Comparison of ENCODE assay signal across 20 cellular contexts in genomic region chr16:6122401-6122800, GRCh38.
"Had no signal": no experiment of that assay in that cellular context is flagged by ENCODE, and none has a peak within 500 bp of the region (broad histone marks: within the 10 kb centered on the region; RNA-seq: fewer than 3 reads in every experiment).

No MANE protein-coding gene starts in this region.

- FAIRE-seq: endometrium had no signal

- H3K4me1 Mint-ChIP-seq: activated naive CD8-positive, alpha-beta T cell treated with anti-CD3 and anti-CD28 coated beads for 36 hours; immature natural killer cell; memory B cell had no signal

- DNase-seq: activated CD4-positive, alpha-beta T cell treated with anti-CD3 and anti-CD28 coated beads, Interleukin-2, amount 50 U/mL, for 4 hours; activated CD4-positive, CD25-positive, alpha-beta regulatory T cell treated with anti-CD3 and anti-CD28 coated beads, Interleukin-2, amount 50 U/mL, for 72 hours; activated effector memory CD4-positive, alpha-beta T cell treated with anti-CD3 and anti-CD28 coated beads, Interleukin-2, amount 50 U/mL, for 16 hours; activated naive CD8-positive, alpha-beta T cell treated with anti-CD3 and anti-CD28 coated beads for 36 hours; activated T-cell treated with anti-CD3 and anti-CD28 coated beads, Interleukin-2, amount 50 U/mL, for 1 hour; cerebellar nuclear complex; dermis blood vessel endothelial cell; glutamatergic neuron; immature natural killer cell; left lung; ovary; right cardiac atrium; spleen; stimulated activated CD4-positive, alpha-beta T cell treated with anti-CD3 and anti-CD28 coated beads, Interleukin-1b, Interleukin-23, amount 100 ng/mL, for 48 hours; stimulated activated naive CD4-positive, alpha-beta T cell; trophoblast cell had no signal

- H3K4me3 ChIP-seq: left lung, ovary, spleen had no signal

- H3K27ac ChIP-seq: left lung, ovary, spleen had no signal

- H3K9me3 ChIP-seq: left lung, ovary had no signal

- H3K4me1 ChIP-seq: left lung, spleen had no signal

- ATAC-seq: esophagus mucosa; left lung; natural killer cell treated with Interleukin-12 subunit alpha and Interleukin-12 subunit beta and Interleukin-15 and Interleukin-18, amount 100 ng/mL, for 72 hours; right cardiac atrium had no signal

- H3K27me3 Mint-ChIP-seq: activated naive CD8-positive, alpha-beta T cell treated with anti-CD3 and anti-CD28 coated beads for 36 hours; memory B cell; natural killer cell treated with Interleukin-12 subunit alpha and Interleukin-12 subunit beta and Interleukin-15 and Interleukin-18, amount 100 ng/mL, for 72 hours had no signal

- H3K36me3 Mint-ChIP-seq: activated naive CD8-positive, alpha-beta T cell treated with anti-CD3 and anti-CD28 coated beads for 36 hours; immature natural killer cell; memory B cell; natural killer cell treated with Interleukin-12 subunit alpha and Interleukin-12 subunit beta and Interleukin-15 and Interleukin-18, amount 100 ng/mL, for 72 hours had no signal

- H3K9me3 Mint-ChIP-seq: activated naive CD8-positive, alpha-beta T cell treated with anti-CD3 and anti-CD28 coated beads for 36 hours had no signal

- H3K36me3 ChIP-seq: left lung, ovary, spleen had no signal

- H3K4me3 Mint-ChIP-seq: activated naive CD8-positive, alpha-beta T cell treated with anti-CD3 and anti-CD28 coated beads for 36 hours; immature natural killer cell; memory B cell; natural killer cell treated with Interleukin-12 subunit alpha and Interleukin-12 subunit beta and Interleukin-15 and Interleukin-18, amount 100 ng/mL, for 72 hours had no signal

- H3K27ac Mint-ChIP-seq: activated naive CD8-positive, alpha-beta T cell treated with anti-CD3 and anti-CD28 coated beads for 36 hours; immature natural killer cell; memory B cell; natural killer cell treated with Interleukin-12 subunit alpha and Interleukin-12 subunit beta and Interleukin-15 and Interleukin-18, amount 100 ng/mL, for 72 hours had no signal

- H3K27me3 ChIP-seq: left lung, ovary, spleen had no signal
